24 cellular contexts compared by ENCODE assay signal in genomic region chr18:8930990-8931648, GRCh38.
A peak's percentile ranks its signal among the peaks of the same experiment; 100 is the strongest.
DNase-seq lines count a peak whose midpoint lies in the region; ATAC-seq and TF ChIP-seq lines count a peak whose summit lies in the region.
"Had no signal": no experiment of that assay in that cellular context is flagged by ENCODE, and none has a peak within 500 bp of the region (broad histone marks: within the 10 kb centered on the region; RNA-seq: fewer than 3 reads in every experiment).

No MANE protein-coding gene starts in this region.

- H3K27ac Mint-ChIP-seq in T-helper 2 cell treated with Interferon-gamma antibody and Interleukin-4, amounts not matched to agents 5 μg/mL and 100 μg/mL, for 36 hours = no peak overlapping the region
- H3K27ac Mint-ChIP-seq: activated naive CD4-positive, alpha-beta T cell treated with anti-CD3 and anti-CD28 coated beads, Interleukin-2, amount 10 ng/mL, durations not matched to agents 7 days and 5 days; stimulated activated naive CD8-positive, alpha-beta T cell treated with anti-CD3 and anti-CD28 coated beads, Interleukin-15, amount 100 ng/mL, for 72 hours had no signal

- CTCF ChIA-PET in SK-N-SH (lab: Yijun Ruan, JAX) = no interaction called here

- no peak overlapping the region for H4K91ac ChIP-seq in mesenchymal stem cell (ENCODE audit: low read length)

- H3K9me2 ChIP-seq in SK-N-SH = no peaks in the 10 kb centered on the region

- DNase-seq in SK-N-SH = no peak
- peak; percentile 56 for DNase-seq in choroid plexus epithelial cell (ENCODE audit: low read depth)
- DNase-seq in mesenchymal stem cell = no peak
- DNase-seq in T-helper 2 cell treated with Interferon-gamma antibody and Interleukin-4, amounts not matched to agents 5 μg/mL and 100 μg/mL, for 36 hours (ENCODE audit: low spot score) = no peak
- no peak for DNase-seq in esophagus squamous epithelium (lab: John Stamatoyannopoulos, UW)
- DNase-seq: activated CD4-positive, alpha-beta T cell treated with anti-CD3 and anti-CD28 coated beads, Interleukin-2, amount 50 U/mL, for 4 hours; activated naive CD4-positive, alpha-beta T cell treated with anti-CD3 and anti-CD28 coated beads, Interleukin-2, amount 10 ng/mL, durations not matched to agents 7 days and 5 days; amniotic stem cell; CD4-positive, CD25-positive, alpha-beta regulatory T cell; effector CD8-positive, alpha-beta T cell; gastrocnemius medialis; left colon; mesendoderm; NCI-H187; Peyer's patch; SIG-M5; stimulated activated naive CD8-positive, alpha-beta T cell treated with anti-CD3 and anti-CD28 coated beads, Interleukin-15, amount 100 ng/mL, for 72 hours; thyroid gland had no signal

- no peaks in the 10 kb centered on the region for H3K79me2 ChIP-seq in SK-N-SH (ENCODE audit: insufficient read depth)

- no peak overlapping the region for H2BK15ac ChIP-seq in mesenchymal stem cell (ENCODE audit: low read depth, poor library complexity, severe bottlenecking)

- H3K4me3 ChIP-seq in SK-N-SH (ENCODE audit: low read depth in 2 of 2, low read length in 1 of 2) (no peak overlapping the region), choroid plexus epithelial cell (ENCODE audit: low read depth, low read length) (no peak overlapping the region), mesenchymal stem cell (ENCODE audit: insufficient read depth in 1 of 2, low read depth in 1 of 2, low read length in 2 of 2) (no peak overlapping the region), esophagus squamous epithelium (no peak overlapping the region)
- H3K4me3 ChIP-seq: breast epithelium, gastrocnemius medialis, Peyer's patch, thyroid gland, vagina had no signal

- no peak for ATAC-seq in SK-N-SH treated with all-trans-retinoic acid at 6 μM for 48 hours
- ATAC-seq in HG02938 (IDR thresholded peaks at IDR 0.05; ENCODE audit: unreplicated experiment) = no peak
- no peak for ATAC-seq in HG02571 (IDR thresholded peaks at IDR 0.05; ENCODE audit: unreplicated experiment)
- ATAC-seq: gastrocnemius medialis; left colon; stimulated activated naive CD8-positive, alpha-beta T cell treated with anti-CD3 and anti-CD28 coated beads, Interleukin-15, amount 100 ng/mL, for 72 hours had no signal

- 0 out of 2 replicates have a peak, but pooled peaks cover 6% of the 10 kb centered on the region for H3K9me3 ChIP-seq in SK-N-SH
- H3K9me3 ChIP-seq in mesenchymal stem cell (ENCODE audit: control insufficient read depth, low read length) = peaks cover 23% of the 10 kb centered on the region
- peaks cover 0 to 29% (median 17%) of the 10 kb centered on the region in 3 donors for H3K9me3 ChIP-seq in esophagus squamous epithelium
- H3K9me3 ChIP-seq: thyroid gland had no signal

- no peak overlapping the region for H3K4ac ChIP-seq in mesenchymal stem cell (ENCODE audit: low read depth in 1 of 2, low read length in 2 of 2)

- no peaks in the 10 kb centered on the region for H3K4me1 Mint-ChIP-seq in T-helper 2 cell treated with Interferon-gamma antibody and Interleukin-4, amounts not matched to agents 5 μg/mL and 100 μg/mL, for 36 hours (ENCODE audit: low read depth)
- H3K4me1 Mint-ChIP-seq: activated naive CD4-positive, alpha-beta T cell treated with anti-CD3 and anti-CD28 coated beads, Interleukin-2, amount 10 ng/mL, durations not matched to agents 7 days and 5 days; CD4-positive, CD25-positive, alpha-beta regulatory T cell; stimulated activated naive CD8-positive, alpha-beta T cell treated with anti-CD3 and anti-CD28 coated beads, Interleukin-15, amount 100 ng/mL, for 72 hours had no signal

- no peaks in the 10 kb centered on the region for H3K4me1 ChIP-seq in SK-N-SH (ENCODE audit: control insufficient read depth in 1 of 2, insufficient read depth in 2 of 2, low read depth in 1 of 2, low read length in 1 of 2)
- H3K4me1 ChIP-seq in mesenchymal stem cell (ENCODE audit: control insufficient read depth, insufficient read depth, low read depth, low read length) = no peaks in the 10 kb centered on the region
- no peaks in the 10 kb centered on the region for H3K4me1 ChIP-seq in esophagus squamous epithelium
- H3K4me1 ChIP-seq: gastrocnemius medialis, Peyer's patch, thyroid gland, vagina had no signal

- no peak overlapping the region for H2BK5ac ChIP-seq in mesenchymal stem cell (ENCODE audit: low read depth, low read length, poor library complexity, severe bottlenecking)

- POLR2A ChIA-PET in SK-N-SH (lab: Yijun Ruan, JAX) = no interaction called here

- no peak overlapping the region for H3K14ac ChIP-seq in mesenchymal stem cell (ENCODE audit: low read length in 2 of 2)

- H3K27me3 Mint-ChIP-seq in T-helper 2 cell treated with Interferon-gamma antibody and Interleukin-4, amounts not matched to agents 5 μg/mL and 100 μg/mL, for 36 hours (ENCODE audit: low read depth) = no peaks in the 10 kb centered on the region
- H3K27me3 Mint-ChIP-seq: stimulated activated naive CD8-positive, alpha-beta T cell treated with anti-CD3 and anti-CD28 coated beads, Interleukin-15, amount 100 ng/mL, for 72 hours had no signal

- WGBS in SK-N-SH (ENCODE audit: low lambda C conversion rate) = 50% methylated on average over 4 of the region's 4 CpGs
- WGBS in mesenchymal stem cell = 81% methylated on average over 3 of the region's 4 CpGs
- 50 to 64% methylated on average over 4 of the region's 4 CpGs for WGBS in esophagus squamous epithelium, 2 donors

- H3K36me3 ChIP-seq in SK-N-SH (replicated peaks in 1 of 2; ENCODE audit: control insufficient read depth in 1 of 2, insufficient read depth in 2 of 2, low read length in 1 of 2) (no peaks in the 10 kb centered on the region), mesenchymal stem cell (ENCODE audit: control insufficient read depth in 1 of 2, insufficient read depth in 2 of 2, low read depth in 1 of 2, low read length in 2 of 2) (no peaks in the 10 kb centered on the region), esophagus squamous epithelium (no peaks in the 10 kb centered on the region)
- H3K36me3 ChIP-seq: breast epithelium, gastrocnemius medialis, Peyer's patch, thyroid gland, vagina had no signal

- no peak overlapping the region for H3K23ac ChIP-seq in mesenchymal stem cell (ENCODE audit: low read length in 2 of 2)

- no peak overlapping the region for H2BK12ac ChIP-seq in mesenchymal stem cell (ENCODE audit: low read length in 2 of 2)

- H3K4me3 Mint-ChIP-seq in T-helper 2 cell treated with Interferon-gamma antibody and Interleukin-4, amounts not matched to agents 5 μg/mL and 100 μg/mL, for 36 hours = no peak overlapping the region
- H3K4me3 Mint-ChIP-seq: activated naive CD4-positive, alpha-beta T cell treated with anti-CD3 and anti-CD28 coated beads, Interleukin-2, amount 10 ng/mL, durations not matched to agents 7 days and 5 days; CD4-positive, CD25-positive, alpha-beta regulatory T cell; stimulated activated naive CD8-positive, alpha-beta T cell treated with anti-CD3 and anti-CD28 coated beads, Interleukin-15, amount 100 ng/mL, for 72 hours had no signal

- H3K79me1 ChIP-seq in mesenchymal stem cell (replicated peaks; ENCODE audit: low read length, poor library complexity, severe bottlenecking) = no peaks in the 10 kb centered on the region

- H3K4me2 ChIP-seq in SK-N-SH (no peak overlapping the region), mesenchymal stem cell (ENCODE audit: low read length, poor library complexity, severe bottlenecking) (no peak overlapping the region)

- no peaks in the 10 kb centered on the region for H3K27me3 ChIP-seq in SK-N-SH (ENCODE audit: insufficient read depth)
- H3K27me3 ChIP-seq in mesenchymal stem cell (ENCODE audit: control insufficient read depth in 1 of 2, insufficient read depth in 1 of 2, low read length in 2 of 2) = no peaks in the 10 kb centered on the region
- no peaks in the 10 kb centered on the region for H3K27me3 ChIP-seq in esophagus squamous epithelium
- H3K27me3 ChIP-seq: breast epithelium, gastrocnemius medialis, Peyer's patch, thyroid gland, vagina had no signal

- no peak for TF ChIP-seq RAD21 in SK-N-SH (IDR thresholded peaks at IDR 0.05; ENCODE audit: low read length)

- H3K27ac ChIP-seq in SK-N-SH (ENCODE audit: low read depth in 2 of 2, low read length in 1 of 2) (no peak overlapping the region), mesenchymal stem cell (ENCODE audit: low read length, poor library complexity, severe bottlenecking) (no peak overlapping the region), esophagus squamous epithelium (no peak overlapping the region)
- H3K27ac ChIP-seq: breast epithelium, epithelial cell of prostate, gastrocnemius medialis, Peyer's patch, thyroid gland, vagina had no signal

- no peak for TF ChIP-seq EP300 in SK-N-SH (IDR thresholded peaks at IDR 0.05; ENCODE audit: borderline replicate concordance in 1 of 2, low read depth in 1 of 2, low read length in 1 of 2)

- no peaks in the 10 kb centered on the region for H3F3A ChIP-seq in SK-N-SH (replicated peaks; ENCODE audit: insufficient read depth)

- no peak overlapping the region for H3K18ac ChIP-seq in mesenchymal stem cell (ENCODE audit: low read depth in 1 of 2, low read length in 2 of 2)

- no peak overlapping the region for H2AK5ac ChIP-seq in mesenchymal stem cell (ENCODE audit: low read length, severe bottlenecking)

- H4K20me1 ChIP-seq in SK-N-SH (ENCODE audit: insufficient read depth) = no peaks in the 10 kb centered on the region

- TF ChIP-seq POLR2A in esophagus squamous epithelium (IDR thresholded peaks at IDR 0.05) = no peak

- H2BK120ac ChIP-seq in mesenchymal stem cell (ENCODE audit: low read depth, low read length) = no peak overlapping the region

- no peaks in the 10 kb centered on the region for H3K36me3 Mint-ChIP-seq in T-helper 2 cell treated with Interferon-gamma antibody and Interleukin-4, amounts not matched to agents 5 μg/mL and 100 μg/mL, for 36 hours (ENCODE audit: low read depth)
- H3K36me3 Mint-ChIP-seq: activated naive CD4-positive, alpha-beta T cell treated with anti-CD3 and anti-CD28 coated beads, Interleukin-2, amount 10 ng/mL, durations not matched to agents 7 days and 5 days; CD4-positive, CD25-positive, alpha-beta regulatory T cell had no signal

- peaks cover 20% of the 10 kb centered on the region for H3K9me3 Mint-ChIP-seq in T-helper 2 cell treated with Interferon-gamma antibody and Interleukin-4, amounts not matched to agents 5 μg/mL and 100 μg/mL, for 36 hours

- intact Hi-C loops in esophagus squamous epithelium (cut with DNase I) = no loop called here

- TF ChIP-seq CTCF in SK-N-SH (IDR thresholded peaks at IDR 0.05) (no peak), choroid plexus epithelial cell (conservative IDR thresholded peaks at IDR 0.05; ENCODE audit: low read depth, low read length) (no peak), esophagus squamous epithelium (IDR thresholded peaks at IDR 0.05) (no peak)

- no peak overlapping the region for H4K8ac ChIP-seq in mesenchymal stem cell (ENCODE audit: low read length)

- no peak overlapping the region for H3K9ac ChIP-seq in SK-N-SH
- peak overlapping the region; percentile 7 for H3K9ac ChIP-seq in mesenchymal stem cell (ENCODE audit: low read length)

- H2AFZ ChIP-seq in SK-N-SH (ENCODE audit: low read depth) (no peak overlapping the region), mesenchymal stem cell (ENCODE audit: low read depth, low read length) (no peak overlapping the region)

TF ChIP-seq in SK-N-SH treated with all-trans-retinoic acid at 6 μM for 48 hours, 23 proteins besides CTCF, POLR2A, EP300 and RAD21 (continues in another document):
- no peak for TF ChIP-seq GLIS3 (CRISPR knock-in tag; IDR thresholded peaks at IDR 0.05)
